In genomic region chr6:68638225-68638900, GRCh38 we compare ENCODE assay signal across 9 cellular contexts. TPM values are rescaled to one million over a fixed set of nuclear protein-coding genes. Genes with fewer than 3 reads are reported as not detected.
DNase-seq lines count a peak whose midpoint lies in the region; ATAC-seq and TF ChIP-seq lines count a peak whose summit lies in the region.
"Had no signal": no experiment of that assay in that cellular context is flagged by ENCODE, and none has a peak within 500 bp of the region (broad histone marks: within the 10 kb centered on the region; RNA-seq: fewer than 3 reads in every experiment).

No MANE protein-coding gene starts in this region.

- ATAC-seq in esophagus mucosa (no peak), GM21526 (IDR thresholded peaks at IDR 0.05; ENCODE audit: low FRiP score, unreplicated experiment) (no peak)

- intact Hi-C loops in stomach (cut with DNase I; ENCODE audit: low total_unique reads) = no loop called here

- WGBS in stomach, 5 donors = 26 to 29% (median 27%) methylated on average over 11 of the region's 11 CpGs

- DNase-seq in DMS 273 (lab: John Stamatoyannopoulos, UW; ENCODE audit: unreplicated experiment) = peak; percentile 69
- DNase-seq in DMS 273 treated with DMSO at 0.1 percent for 48 hours (lab: John Stamatoyannopoulos, UW) = no peak
- DNase-seq in Jurkat, Clone E6-1 (ENCODE audit: low read depth, low spot score) = peak; percentile 14
- peak; percentile 24 for DNase-seq in activated CD4-positive, alpha-beta T cell treated with anti-CD3 and anti-CD28 coated beads, Interleukin-2, amount 10 ng/mL, durations not matched to agents 7 days and 5 days
- DNase-seq in glomerular visceral epithelial cell (ENCODE audit: extremely low spot score) = peak; percentile 60
- peak; percentile 36 for DNase-seq in stomach

- H3K9me3 ChIP-seq in stomach = no peaks in the 10 kb centered on the region

- H3K27ac ChIP-seq in stomach = no peak overlapping the region

- H3K27me3 ChIP-seq in stomach = peaks cover 0 to 56% (median 28%) of the 10 kb centered on the region in 3 donors

- no peak for TF ChIP-seq EP300 in stomach (IDR thresholded peaks at IDR 0.05)

- H3K9me3 Mint-ChIP-seq in activated CD4-positive, alpha-beta T cell treated with anti-CD3 and anti-CD28 coated beads, Interleukin-2, amount 10 ng/mL, durations not matched to agents 7 days and 5 days = no peaks in the 10 kb centered on the region

- CTCF ChIA-PET in activated CD4-positive, alpha-beta T cell treated with anti-CD3 and anti-CD28 coated beads, Interleukin-2, amount 10 ng/mL, durations not matched to agents 7 days and 5 days (lab: Charles Lee) = no interaction called here

- H3K4me1 Mint-ChIP-seq in activated CD4-positive, alpha-beta T cell treated with anti-CD3 and anti-CD28 coated beads, Interleukin-2, amount 10 ng/mL, durations not matched to agents 7 days and 5 days = peaks cover 18% of the 10 kb centered on the region

- H3K27me3 Mint-ChIP-seq in activated CD4-positive, alpha-beta T cell treated with anti-CD3 and anti-CD28 coated beads, Interleukin-2, amount 10 ng/mL, durations not matched to agents 7 days and 5 days = peaks cover 47% of the 10 kb centered on the region

- H3K4me3 Mint-ChIP-seq in activated CD4-positive, alpha-beta T cell treated with anti-CD3 and anti-CD28 coated beads, Interleukin-2, amount 10 ng/mL, durations not matched to agents 7 days and 5 days = no peak overlapping the region

- no peaks in the 10 kb centered on the region for H3K36me3 ChIP-seq in stomach

- no peak overlapping the region for H3K27ac Mint-ChIP-seq in activated CD4-positive, alpha-beta T cell treated with anti-CD3 and anti-CD28 coated beads, Interleukin-2, amount 10 ng/mL, durations not matched to agents 7 days and 5 days

- H3K4me3 ChIP-seq in Jurkat, Clone E6-1 (ENCODE audit: low read length) = no peak overlapping the region
- H3K4me3 ChIP-seq in stomach = no peak overlapping the region

- TF ChIP-seq POLR2A in stomach (IDR thresholded peaks at IDR 0.05) = no peak

- peaks cover 4 to 45% (median 29%) of the 10 kb centered on the region in 4 donors for H3K4me1 ChIP-seq in stomach

- peaks cover 3% of the 10 kb centered on the region for H3K36me3 Mint-ChIP-seq in activated CD4-positive, alpha-beta T cell treated with anti-CD3 and anti-CD28 coated beads, Interleukin-2, amount 10 ng/mL, durations not matched to agents 7 days and 5 days (ENCODE audit: low read depth)

- POLR2A ChIA-PET in activated CD4-positive, alpha-beta T cell treated with anti-CD3 and anti-CD28 coated beads, Interleukin-2, amount 10 ng/mL, durations not matched to agents 7 days and 5 days (lab: Charles Lee) = no interaction called here

- peak in 4 of 7 experiments; percentile 33 to 84 (median 54) for TF ChIP-seq CTCF in stomach (IDR thresholded peaks at IDR 0.05)

RNA-seq across cellular contexts. Expression of gene ADGRB3, which starts 3.3 kb away (rescaled TPM):
- not detected for polyA plus RNA-seq in Jurkat, Clone E6-1 (2012; ENCODE audit: insufficient read depth, insufficient read length)
- total RNA-seq in activated CD4-positive, alpha-beta T cell treated with anti-CD3 and anti-CD28 coated beads, Interleukin-2, amount 10 ng/mL, durations not matched to agents 7 days and 5 days = not detected
- total RNA-seq in stomach = 10 to 100 TPM in 1 of 5 donors, 1 to 10 TPM in 1, under 1 TPM in 2, not detected in 1; 0.45 to 16.0 (median 1.1) TPM
- polyA plus RNA-seq in stomach = under 1 TPM; 0.19 to 0.63 (median 0.61) TPM
- 0.20 TPM for total RNA-seq in esophagus mucosa
- total RNA-seq: T-helper 2 cell treated with Interferon-gamma antibody and Interleukin-4, amounts not matched to agents 100 ng/mL and 5 ng/mL, for 36 hours had no signal
